ENCODE assay signal across 8 cellular contexts in the genomic region with DNA sequence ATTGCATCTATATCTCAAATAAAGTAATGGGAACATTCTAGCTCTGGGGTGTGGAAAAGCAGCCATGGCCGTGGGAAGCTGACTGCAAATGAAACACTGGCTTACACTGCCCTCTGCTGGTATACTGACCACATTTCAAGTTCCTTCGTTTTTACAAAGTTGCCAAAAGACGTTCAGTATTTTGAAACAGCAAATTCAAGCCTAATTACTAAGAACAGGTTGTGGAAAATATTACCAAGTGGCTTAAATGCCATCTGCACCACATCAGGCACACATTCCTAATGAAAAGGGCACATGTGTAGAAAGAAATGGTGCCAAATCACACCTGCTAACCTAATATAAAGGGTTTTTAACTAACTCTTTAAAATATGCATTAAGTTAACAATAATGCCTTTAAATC.
DNase-seq lines count a peak whose midpoint lies in the region; ATAC-seq lines count a peak whose summit lies in the region.

No MANE protein-coding gene starts in this region.

- peak; percentile 68 for DNase-seq in NCI-H82 (lab: John Stamatoyannopoulos, UW)
- no peak for DNase-seq in NCI-H82 treated with DMSO at 0.1 percent for 48 hours (lab: John Stamatoyannopoulos, UW; ENCODE audit: unreplicated experiment)
- DNase-seq in MG63, result peak; percentile 16
- DNase-seq in T-helper 1 cell, result peak in 3 of 5 donors; percentile 4 to 36 (median 32)
- DNase-seq in cerebellar nuclear complex (lab: John Stamatoyannopoulos, UW), result peak; percentile 28 to 38
- DNase-seq in left colon, result peak in 1 of 2 donors; percentile 31
- peak; percentile 16 for DNase-seq in stimulated activated CD4-positive, alpha-beta T cell treated with anti-CD3 and anti-CD28 coated beads, Interleukin-4, amount 100 ng/mL, for 1 hour
- DNase-seq in NCI-H128 (lab: John Stamatoyannopoulos, UW; ENCODE audit: unreplicated experiment), result no peak

- intact Hi-C loops in left colon (cut with DNase I, micrococcal nuclease), result loop anchor here in 1 of 2 donors (10.0 kb wide), 1 partner anchor 352 kb away; a partner anchor contains a TSS

- H3K36me3 ChIP-seq in MG63, result peaks cover 4% of the 10 kb centered on the region; the same call in 1 of the 2 replicates

- H3K27me3 ChIP-seq in MG63, result no peaks in the 10 kb centered on the region

- H3K4me3 ChIP-seq in MG63, result no peak overlapping the region

- ATAC-seq in left colon, result peak; percentile 66

- no peaks in the 10 kb centered on the region for H3K9me3 ChIP-seq in MG63

Comparison
In these comparisons a context has a peak if more than half of its experiments do, and no peak if none do; other contexts are left out.
1. DNase-seq: peak in NCI-H82 (single experiment), MG63 (single experiment), T-helper 1 cell (3 of 5), cerebellar nuclear complex (2 of 2) and stimulated activated CD4-positive, alpha-beta T cell treated with anti-CD3 and anti-CD28 coated beads, Interleukin-4, amount 100 ng/mL, for 1 hour (single experiment); none in NCI-H82 treated with DMSO at 0.1 percent for 48 hours (single experiment) and NCI-H128 (single experiment).